16 cellular contexts compared by ENCODE assay signal in genomic region chr6:108163644-108164536, GRCh38. TPM values are rescaled to one million over a fixed set of nuclear protein-coding genes. Genes with fewer than 3 reads are reported as not detected.
DNase-seq lines count a peak whose midpoint lies in the region; ATAC-seq, FAIRE-seq and TF ChIP-seq lines count a peak whose summit lies in the region.
"Had no signal": no experiment of that assay in that cellular context is flagged by ENCODE, and none has a peak within 500 bp of the region (broad histone marks: within the 10 kb centered on the region; RNA-seq: fewer than 3 reads in every experiment).

No MANE protein-coding gene starts in this region.

- no peak overlapping the region for H3K27ac ChIP-seq in A549
- no peak overlapping the region for H3K27ac ChIP-seq in BLaER1
- no peak overlapping the region for H3K27ac ChIP-seq in Panc1 (ENCODE audit: low read length)
- H3K27ac ChIP-seq: C4-2B, SJCRH30, upper lobe of left lung had no signal

- TF ChIP-seq POLR2A in A549 (IDR thresholded peaks at IDR 0.05; ENCODE audit: low read length), result no peak

- H3K36me3 ChIP-seq in BLaER1 (no peaks in the 10 kb centered on the region), Panc1 (ENCODE audit: control insufficient read depth, insufficient read depth, low read length) (no peaks in the 10 kb centered on the region; the same call in 1 of the 2 replicates), iPS-15b (ENCODE audit: control insufficient read depth, insufficient read depth, low read length) (no peaks in the 10 kb centered on the region)
- H3K36me3 ChIP-seq: SJCRH30, upper lobe of left lung had no signal

- BruUV-seq in Panc1 (replicated peaks; lab: Mats Ljungman, UMichigan), result no TSS peak

- CTCF ChIA-PET in A549 (lab: Yijun Ruan, JAX), result interaction anchor here (1.2 to 1.6 kb wide), 3 partner anchors 13 to 50 kb away, joined by 3 to 5 read pairs (median 5); no protein-coding TSS in a partner anchor
- CTCF ChIA-PET in Panc1 (lab: Charles Lee), result interaction anchor here (0.5 kb wide), 1 partner anchor 29 kb away, joined by 6 read pairs; no protein-coding TSS in a partner anchor

- no peak for FAIRE-seq in A549 (lab: Jason Lieb, UNC)
- FAIRE-seq: HTR-8/SVneo had no signal

- DNase-seq in A549 (ENCODE audit: low read depth in 1 of 2, low spot score in 1 of 2) (no peak), Panc1 (ENCODE audit: low read depth, low spot score) (no peak), posterior cingulate gyrus (no peak), NK-92 (lab: John Stamatoyannopoulos, UW; ENCODE audit: unreplicated experiment) (no peak)
- DNase-seq: activated CD8-positive, alpha-beta memory T cell treated with anti-CD3 and anti-CD28 coated beads, Interleukin-2, amount 50 U/mL, for 48 hours; hippocampal formation; left ventricle myocardium superior; MV-4-11; right cardiac atrium; SJCRH30 had no signal

- H3K4me1 ChIP-seq in A549 (no peaks in the 10 kb centered on the region; the same call in 2 of the 3 replicates), BLaER1 (peaks cover 10% of the 10 kb centered on the region), Panc1 (ENCODE audit: control insufficient read depth, insufficient read depth, low read length) (peaks cover 12% of the 10 kb centered on the region; the same call in 1 of the 2 replicates), iPS-15b (ENCODE audit: control insufficient read depth, insufficient read depth, low read length) (peaks cover 16% of the 10 kb centered on the region)
- H3K4me1 ChIP-seq: SJCRH30 had no signal

- TF ChIP-seq EP300 in A549 (IDR thresholded peaks at IDR 0.05), result no peak

- no peak for TF ChIP-seq CTCF in A549 (IDR thresholded peaks at IDR 0.05)
- no peak for TF ChIP-seq CTCF in Panc1 (IDR thresholded peaks at IDR 0.05)

- H3K9ac ChIP-seq in BLaER1 (no peak overlapping the region), iPS-15b (ENCODE audit: low read depth, low read length) (no peak overlapping the region)

- intact Hi-C loops in Panc1 (cut with micrococcal nuclease; ENCODE audit: unreplicated experiment), result no loop called here
- intact Hi-C loops in posterior cingulate gyrus (cut with DNase I), result no loop called here

- no peak for TF ChIP-seq RAD21 in A549 (conservative IDR thresholded peaks at IDR 0.05 in 1 of 2, IDR thresholded peaks at IDR 0.05 in 1 of 2)

- POLR2A ChIA-PET in A549 (lab: Yijun Ruan, JAX), result no interaction called here
- POLR2A ChIA-PET in Panc1 (lab: Charles Lee), result no interaction called here

- H3K27me3 ChIP-seq in BLaER1 (peaks cover 100% of the 10 kb centered on the region), Panc1 (ENCODE audit: control insufficient read depth, insufficient read depth, low read length) (peaks cover 63% of the 10 kb centered on the region), iPS-15b (ENCODE audit: control insufficient read depth, insufficient read depth, low read length) (peaks cover 100% of the 10 kb centered on the region)
- H3K27me3 ChIP-seq: SJCRH30 had no signal

- in situ Hi-C loops in Panc1 (cut with HindIII; ENCODE audit: low pct_unique_long_range_greater_than_20kb, low sequenced_read_pairs), result no loop called here

- 48% methylated on average over 34 of the region's 41 CpGs for WGBS in A549 (ENCODE audit: missing lambda C conversion rate)

- H3K9me3 ChIP-seq in A549, result no peaks in the 10 kb centered on the region
- H3K9me3 ChIP-seq in BLaER1, result peaks cover 39% of the 10 kb centered on the region
- no peaks in the 10 kb centered on the region for H3K9me3 ChIP-seq in Panc1 (ENCODE audit: control insufficient read depth, insufficient read depth, low read depth, low read length)
- no peaks in the 10 kb centered on the region for H3K9me3 ChIP-seq in iPS-15b (ENCODE audit: control insufficient read depth, insufficient read depth, low read length)
- H3K9me3 ChIP-seq: SJCRH30, upper lobe of left lung had no signal

- peaks cover 99% of the 10 kb centered on the region for H4K20me1 ChIP-seq in BLaER1

- peak overlapping the region; percentile 83; the same call in 2 of the 3 replicates for H3K4me2 ChIP-seq in A549
- H3K4me2 ChIP-seq in BLaER1, result no peak overlapping the region

- ATAC-seq in A549, result peak in 1 of 2 experiments; percentile 22; a peak in 2 of 6 replicates
- peak; percentile 19; the same call in 1 of the 2 replicates for ATAC-seq in Panc1
- ATAC-seq in HG02840 (IDR thresholded peaks at IDR 0.05; ENCODE audit: low FRiP score, unreplicated experiment), result no peak
- ATAC-seq: left ventricle myocardium superior, right cardiac atrium had no signal

- no peak overlapping the region for H3K4me3 ChIP-seq in A549
- H3K4me3 ChIP-seq in BLaER1, result peak overlapping the region; percentile 32; the same call in 1 of the 2 replicates
- peak overlapping the region in 1 of 2 experiments; percentile 65; a peak in 1 of 4 replicates for H3K4me3 ChIP-seq in Panc1 (ENCODE audit: low read depth in 2 of 2, low read length in 2 of 2)
- H3K4me3 ChIP-seq in iPS-15b (ENCODE audit: low read depth, low read length), result peak overlapping the region; percentile 48
- H3K4me3 ChIP-seq: SJCRH30, upper lobe of left lung had no signal

TF ChIP-seq in A549, 52 proteins besides CTCF, POLR2A, EP300 and RAD21:
- TF ChIP-seq MAZ (IDR thresholded peaks at IDR 0.05; ENCODE audit: borderline replicate concordance, low read depth, low read length), result no peak

RNA-seq across cellular contexts. Expression of gene NR2E1, which starts 1.9 kb away (rescaled TPM):
- polyA plus RNA-seq in A549 (2011; rRNA removed) (0.03 TPM in 1 of 2 replicates, not detected in the other), A549 (2017; fragmentation: RNase III; extraction: RNeasy Plus Mini Kit Qiagen cat#74134 plus additional on column Dnase treatment) (0.08 TPM in 2 of 3 replicates, not detected in the other)
- polyA plus RNA-seq in A549 (2012; cell fraction: cytosol; rRNA removed), result not detected in 2 replicates
- not detected in 2 replicates for polyA plus RNA-seq in A549 (2012; cell fraction: nucleus; rRNA removed)
- 0.15 TPM in 1 of 2 replicates, not detected in the other for polyA minus RNA-seq in A549 (2011; rRNA and poly(A)+ RNA removed)
- 0.13 TPM for total RNA-seq in Panc1 (2021; ENCODE audit: unreplicated experiment)
- polyA plus RNA-seq in Panc1 (2012; ENCODE audit: insufficient read length), result 0.15 TPM
- total RNA-seq: left ventricle myocardium superior, right cardiac atrium, upper lobe of left lung had no signal
- polyA plus RNA-seq: right cardiac atrium had no signal
